18 cellular contexts compared by ENCODE assay signal in the genomic region with DNA sequence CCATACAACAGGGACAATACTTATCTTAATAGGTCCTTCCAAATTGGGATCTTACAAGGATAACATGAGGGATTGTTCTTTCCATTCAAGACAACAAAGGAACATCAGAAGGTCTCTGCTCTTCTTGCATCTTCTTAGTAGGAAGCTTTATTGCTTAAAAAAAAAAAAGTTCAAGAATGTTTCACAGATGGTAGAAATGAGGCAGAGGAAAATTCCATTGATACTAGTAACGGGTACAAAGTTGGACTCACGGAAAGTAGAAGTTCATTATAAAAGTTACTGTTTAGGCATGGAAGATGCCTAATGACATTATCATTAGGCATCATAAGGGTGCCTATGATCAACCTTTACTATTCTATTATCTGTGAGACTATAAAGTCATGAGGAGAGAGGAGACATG.
DNase-seq lines count a peak whose midpoint lies in the region; ATAC-seq and TF ChIP-seq lines count a peak whose summit lies in the region.
"Had no signal": no experiment of that assay in that cellular context is flagged by ENCODE, and none has a peak within 500 bp of the region (broad histone marks: within the 10 kb centered on the region; RNA-seq: fewer than 3 reads in every experiment).

No MANE protein-coding gene starts in this region.

- H3K4me1 Mint-ChIP-seq in activated T-helper 17 cell treated with anti-CD3 and anti-CD28 coated beads, Interleukin-2, amount 50 U/mL, for 72 hours, result peaks cover 10% of the 10 kb centered on the region
- H3K4me1 Mint-ChIP-seq in activated CD8-positive, alpha-beta memory T cell treated with anti-CD3 and anti-CD28 coated beads, Interleukin-2, amount 10 ng/mL, durations not matched to agents 7 days and 5 days, result peaks cover 40% of the 10 kb centered on the region

- H3K4me1 ChIP-seq in foreskin keratinocyte, result peaks cover 66% of the 10 kb centered on the region

- no peak for ATAC-seq in activated T-helper 17 cell treated with anti-CD3 and anti-CD28 coated beads, Interleukin-2, amount 50 U/mL, for 72 hours (replicated peaks)
- ATAC-seq in foreskin keratinocyte, result no peak
- ATAC-seq in activated CD8-positive, alpha-beta memory T cell treated with anti-CD3 and anti-CD28 coated beads, Interleukin-2, amount 10 ng/mL, durations not matched to agents 7 days and 5 days, result no peak

- H3K27ac Mint-ChIP-seq in activated T-helper 17 cell treated with anti-CD3 and anti-CD28 coated beads, Interleukin-2, amount 50 U/mL, for 72 hours, result peak overlapping the region; percentile 16
- H3K27ac Mint-ChIP-seq in activated CD8-positive, alpha-beta memory T cell treated with anti-CD3 and anti-CD28 coated beads, Interleukin-2, amount 10 ng/mL, durations not matched to agents 7 days and 5 days, result no peak overlapping the region
- H3K27ac Mint-ChIP-seq: activated CD4-positive, alpha-beta memory T cell treated with anti-CD3 and anti-CD28 coated beads for 36 hours; CD14-positive monocyte; endodermal cell; T-helper 2 cell treated with Interferon-gamma antibody and Interleukin-4, amounts not matched to agents 5 μg/mL and 100 μg/mL, for 36 hours had no signal

- no peaks in the 10 kb centered on the region for H3K36me3 Mint-ChIP-seq in activated T-helper 17 cell treated with anti-CD3 and anti-CD28 coated beads, Interleukin-2, amount 50 U/mL, for 72 hours (ENCODE audit: low read depth)
- H3K36me3 Mint-ChIP-seq in activated CD8-positive, alpha-beta memory T cell treated with anti-CD3 and anti-CD28 coated beads, Interleukin-2, amount 10 ng/mL, durations not matched to agents 7 days and 5 days, result peaks cover 5% of the 10 kb centered on the region
- H3K36me3 Mint-ChIP-seq: activated CD4-positive, alpha-beta memory T cell treated with anti-CD3 and anti-CD28 coated beads for 36 hours; brain; CD14-positive monocyte had no signal

- no peaks in the 10 kb centered on the region for H3K27me3 Mint-ChIP-seq in activated T-helper 17 cell treated with anti-CD3 and anti-CD28 coated beads, Interleukin-2, amount 50 U/mL, for 72 hours
- peaks cover 9% of the 10 kb centered on the region for H3K27me3 Mint-ChIP-seq in activated CD8-positive, alpha-beta memory T cell treated with anti-CD3 and anti-CD28 coated beads, Interleukin-2, amount 10 ng/mL, durations not matched to agents 7 days and 5 days

- no peaks in the 10 kb centered on the region for H3K9me3 Mint-ChIP-seq in activated T-helper 17 cell treated with anti-CD3 and anti-CD28 coated beads, Interleukin-2, amount 50 U/mL, for 72 hours
- peaks cover 2% of the 10 kb centered on the region for H3K9me3 Mint-ChIP-seq in activated CD8-positive, alpha-beta memory T cell treated with anti-CD3 and anti-CD28 coated beads, Interleukin-2, amount 10 ng/mL, durations not matched to agents 7 days and 5 days (ENCODE audit: low read depth)
- H3K9me3 Mint-ChIP-seq: activated CD4-positive, alpha-beta memory T cell treated with anti-CD3 and anti-CD28 coated beads for 36 hours; activated T-helper 2 cell treated with anti-CD3 and anti-CD28 coated beads, Interferon-gamma antibody, Interleukin-2, Interleukin-4, amounts not matched to agents 10 μg/mL and 5 μg/mL and 100 μg/mL, durations not matched to agents 14 hours and 24 hours and 36 hours; brain; CD14-positive monocyte; endodermal cell; neural crest cell; T-helper 2 cell treated with Interferon-gamma antibody and Interleukin-4, amounts not matched to agents 5 μg/mL and 100 μg/mL, for 36 hours had no signal

- H3K27ac ChIP-seq in foreskin keratinocyte, result peak overlapping the region; percentile 79
- H3K27ac ChIP-seq: KMS-11 had no signal

- TF ChIP-seq CTCF in foreskin keratinocyte (conservative IDR thresholded peaks at IDR 0.05), result no peak

- CTCF ChIA-PET in activated CD8-positive, alpha-beta memory T cell treated with anti-CD3 and anti-CD28 coated beads, Interleukin-2, amount 10 ng/mL, durations not matched to agents 7 days and 5 days (lab: Charles Lee), result interaction anchor here (1.4 to 1.8 kb wide), 4 partner anchors 13 to 203 kb away, joined by 3 to 9 read pairs (median 4); no protein-coding TSS in a partner anchor

- DNase-seq in EH (ENCODE audit: low read depth), result peak; percentile 73
- no peak for DNase-seq in foreskin keratinocyte
- peak; percentile 46 for DNase-seq in superior temporal gyrus (ENCODE audit: extremely low spot score)
- no peak for DNase-seq in activated CD8-positive, alpha-beta memory T cell treated with anti-CD3 and anti-CD28 coated beads, Interleukin-2, amount 10 ng/mL, durations not matched to agents 7 days and 5 days
- DNase-seq in SKM-1 (lab: John Stamatoyannopoulos, UW; ENCODE audit: unreplicated experiment), result no peak
- DNase-seq in NCI-H187 treated with DMSO at 0.1 percent for 48 hours (lab: John Stamatoyannopoulos, UW), result no peak
- DNase-seq in putamen (ENCODE audit: low spot score), result no peak
- DNase-seq: endodermal cell, NCI-H1694, spleen had no signal

- no peaks in the 10 kb centered on the region for H3K27me3 ChIP-seq in foreskin keratinocyte
- H3K27me3 ChIP-seq: spleen had no signal

- H3K4me3 Mint-ChIP-seq in activated T-helper 17 cell treated with anti-CD3 and anti-CD28 coated beads, Interleukin-2, amount 50 U/mL, for 72 hours, result no peak overlapping the region
- H3K4me3 Mint-ChIP-seq in activated CD8-positive, alpha-beta memory T cell treated with anti-CD3 and anti-CD28 coated beads, Interleukin-2, amount 10 ng/mL, durations not matched to agents 7 days and 5 days, result no peak overlapping the region
- H3K4me3 Mint-ChIP-seq: activated CD4-positive, alpha-beta memory T cell treated with anti-CD3 and anti-CD28 coated beads for 36 hours; brain; CD14-positive monocyte; endodermal cell; neural crest cell had no signal

Comparison
In these comparisons a context has a peak if more than half of its experiments do, and no peak if none do; other contexts are left out.
1. DNase-seq: peak in EH (single experiment) and superior temporal gyrus (single experiment); none in foreskin keratinocyte (0 of 2), activated CD8-positive, alpha-beta memory T cell treated with anti-CD3 and anti-CD28 coated beads, Interleukin-2, amount 10 ng/mL, durations not matched to agents 7 days and 5 days (single experiment), SKM-1 (single experiment), NCI-H187 treated with DMSO at 0.1 percent for 48 hours (single experiment) and putamen (single experiment).